Comparison of ENCODE assay signal across 8 cellular contexts in genomic region chr3:134473868-134474546, GRCh38. TPM values are rescaled to one million over a fixed set of nuclear protein-coding genes. Genes with fewer than 3 reads are reported as not detected.
DNase-seq lines count a peak whose midpoint lies in the region; ATAC-seq and TF ChIP-seq lines count a peak whose summit lies in the region.

No MANE protein-coding gene starts in this region.

- no peak overlapping the region for H2AFZ ChIP-seq in MM.1S (ENCODE audit: low read length)

- H3K4me3 ChIP-seq in MM.1S (ENCODE audit: low read length) (no peak overlapping the region), SK-N-MC (no peak overlapping the region), psoas muscle (no peak overlapping the region)

- H3K4me1 ChIP-seq in MM.1S (ENCODE audit: low read length), result no peaks in the 10 kb centered on the region
- peaks cover 18% of the 10 kb centered on the region for H3K4me1 ChIP-seq in psoas muscle

- H3K36me3 ChIP-seq in MM.1S (replicated peaks; ENCODE audit: insufficient read depth, low read length) (peaks cover 10% of the 10 kb centered on the region; the same call in 1 of the 2 replicates), SK-N-MC (ENCODE audit: insufficient read depth, low read length) (peaks cover 30% of the 10 kb centered on the region), psoas muscle (ENCODE audit: insufficient read depth in 1 of 2, low read depth in 1 of 2) (peaks cover 0 to 23% of the 10 kb centered on the region in 2 donors)

- WGBS in psoas muscle, 3 donors, result 23 to 33% (median 27%) methylated on average over 8 to 9 of the region's 9 CpGs

- H3K27me3 ChIP-seq in MM.1S (replicated peaks; ENCODE audit: insufficient read depth, low read length) (no peaks in the 10 kb centered on the region), psoas muscle (ENCODE audit: insufficient read depth in 3 of 3, low read length in 2 of 3) (no peaks in the 10 kb centered on the region)

- no peaks in the 10 kb centered on the region for H3F3A ChIP-seq in MM.1S (ENCODE audit: insufficient read depth, low read length)

- H4K20me1 ChIP-seq in MM.1S (ENCODE audit: insufficient read depth, low read length), result no peaks in the 10 kb centered on the region

- H3K36me3 Mint-ChIP-seq in activated naive CD4-positive, alpha-beta T cell treated with anti-CD3 and anti-CD28 coated beads, Interleukin-2, amount 50 U/mL, for 72 hours, result peaks cover 0 to 7% of the 10 kb centered on the region in 2 donors

- H3K9me3 ChIP-seq in MM.1S (replicated peaks; ENCODE audit: insufficient read depth, low read length), result no peaks in the 10 kb centered on the region
- no peaks in the 10 kb centered on the region for H3K9me3 ChIP-seq in SK-N-MC (ENCODE audit: low read depth, low read length)
- H3K9me3 ChIP-seq in psoas muscle, result no peaks in the 10 kb centered on the region

- no peaks in the 10 kb centered on the region for H3K9me2 ChIP-seq in MM.1S (replicated peaks; ENCODE audit: insufficient read depth, low read length)

- peak; percentile 81 for TF ChIP-seq CTCF in MM.1S (IDR thresholded peaks at IDR 0.05; ENCODE audit: low read length)
- TF ChIP-seq CTCF in psoas muscle (IDR thresholded peaks at IDR 0.05), result peak; percentile 88

- no peak overlapping the region for H3K4me2 ChIP-seq in MM.1S (ENCODE audit: low read depth, low read length)

- no peak overlapping the region for H3K27ac ChIP-seq in MM.1S (ENCODE audit: low read length)
- H3K27ac ChIP-seq in SK-N-MC, result 0 out of 2 replicates have a peak overlapping the region, but pooled peaks have one; percentile 4
- no peak overlapping the region for H3K27ac ChIP-seq in psoas muscle

- H3K9ac ChIP-seq in MM.1S (ENCODE audit: low read length) (no peak overlapping the region), SK-N-MC (ENCODE audit: insufficient read length) (no peak overlapping the region)

- peak; percentile 45 for DNase-seq in SKM-1 treated with dmso at 0.1 percent for 144 hours (lab: John Stamatoyannopoulos, UW; ENCODE audit: unreplicated experiment)
- DNase-seq in SKM-1 (lab: John Stamatoyannopoulos, UW; ENCODE audit: unreplicated experiment), result no peak
- peak; percentile 76 for DNase-seq in MM.1S
- DNase-seq in SK-N-MC (ENCODE audit: low read depth, low spot score), result no peak
- peak in 1 of 2 donors; percentile 83 for DNase-seq in activated naive CD4-positive, alpha-beta T cell treated with anti-CD3 and anti-CD28 coated beads, Interleukin-2, amount 50 U/mL, for 72 hours (ENCODE audit: low spot score in 2 of 2)
- DNase-seq in Right ventricle myocardium superior, result no peak
- DNase-seq in psoas muscle, result peak in 1 of 2 donors; percentile 45

- intact Hi-C loops in Right ventricle myocardium superior (cut with DNase I) (loop anchor here (2.0 to 10.0 kb wide), 3 partner anchors 102 to 259 kb away; partner anchors contain the start of gene AMOTL2), psoas muscle (cut with DNase I) (loop anchor here (1.0 to 5.0 kb wide), 7 partner anchors 97 to 277 kb away; partner anchors contain the start of gene AMOTL2 (in 1 of the 2))

- H3K9me3 Mint-ChIP-seq in activated naive CD4-positive, alpha-beta T cell treated with anti-CD3 and anti-CD28 coated beads, Interleukin-2, amount 50 U/mL, for 72 hours, result no peaks in the 10 kb centered on the region

- ATAC-seq in activated naive CD4-positive, alpha-beta T cell treated with anti-CD3 and anti-CD28 coated beads, Interleukin-2, amount 50 U/mL, for 72 hours, result peak; percentile 70 to 77
- ATAC-seq in Right ventricle myocardium superior (ENCODE audit: poor library complexity), result peak; percentile 75
- ATAC-seq in psoas muscle, result peak; percentile 44 to 70 (median 46)
- no peak for ATAC-seq in GM21717 (IDR thresholded peaks at IDR 0.05; ENCODE audit: unreplicated experiment)

- no peak overlapping the region for H3K27ac Mint-ChIP-seq in activated naive CD4-positive, alpha-beta T cell treated with anti-CD3 and anti-CD28 coated beads, Interleukin-2, amount 50 U/mL, for 72 hours

- H3K79me2 ChIP-seq in MM.1S (ENCODE audit: low read length), result no peaks in the 10 kb centered on the region

RNA-seq across cellular contexts. Expression of gene ANAPC13, which starts 11.8 kb away (rescaled TPM):
- total RNA-seq in activated naive CD4-positive, alpha-beta T cell treated with anti-CD3 and anti-CD28 coated beads, Interleukin-2, amount 50 U/mL, for 72 hours, result 10 to 100 TPM; 31.8 to 68.0 TPM
- 78.3 TPM for total RNA-seq in Right ventricle myocardium superior
- 10 to 100 TPM; 48.6 to 65.8 (median 63.5) TPM for total RNA-seq in psoas muscle
- 10 to 100 TPM; 68.7 to 73.7 (median 71.5) TPM for polyA plus RNA-seq in psoas muscle

RNA-seq across cellular contexts. Expression of gene CEP63, which starts 11.8 kb away (rescaled TPM):
- 10 to 100 TPM; 22.0 to 23.4 TPM for total RNA-seq in activated naive CD4-positive, alpha-beta T cell treated with anti-CD3 and anti-CD28 coated beads, Interleukin-2, amount 50 U/mL, for 72 hours
- total RNA-seq in Right ventricle myocardium superior (32.5 TPM), psoas muscle (10 to 100 TPM; 26.6 to 37.9 (median 30.6) TPM)
- polyA plus RNA-seq in psoas muscle, result 10 to 100 TPM; 26.5 to 51.3 (median 28.0) TPM

Comparison
In these comparisons a context has a peak if more than half of its experiments do, and no peak if none do; other contexts are left out.
1. DNase-seq: peak in SKM-1 treated with dmso at 0.1 percent for 144 hours (single experiment) and MM.1S (single experiment); none in SKM-1 (single experiment), SK-N-MC (single experiment) and Right ventricle myocardium superior (single experiment).